15 cellular contexts compared by ENCODE assay signal in genomic region chr15:25056484-25057429, GRCh38.
DNase-seq lines count a peak whose midpoint lies in the region; ATAC-seq, FAIRE-seq and TF ChIP-seq lines count a peak whose summit lies in the region.
"Had no signal": no experiment of that assay in that cellular context is flagged by ENCODE, and none has a peak within 500 bp of the region (broad histone marks: within the 10 kb centered on the region; RNA-seq: fewer than 3 reads in every experiment).

No MANE protein-coding gene starts in this region.

- H3K9me1 ChIP-seq in K562 (ENCODE audit: control insufficient read depth, insufficient read depth, low read length) = no peaks in the 10 kb centered on the region

- H3K9ac ChIP-seq in K562 (ENCODE audit: insufficient read depth in 1 of 2, low read depth in 2 of 2, low read length in 2 of 2) = no peak overlapping the region

- peak; percentile 21; the same call in 1 of the 2 replicates for TF ChIP-seq CTCF in AG04450 (IDR thresholded peaks at IDR 0.05; ENCODE audit: low read depth, low read length)
- peak; percentile 1 for TF ChIP-seq CTCF in GM12865 (IDR thresholded peaks at IDR 0.05; ENCODE audit: insufficient read depth, low read depth, low read length, missing control alignments)
- TF ChIP-seq CTCF in K562 (IDR thresholded peaks at IDR 0.05 in 2 of 3, conservative IDR thresholded peaks at IDR 0.05 in 1 of 3; ENCODE audit: insufficient read depth in 2 of 3, low read depth in 1 of 3, low read length in 3 of 3) = 0 out of 6 replicates have a peak, but pooled peaks of 1 of the 3 experiments have one; percentile 31
- TF ChIP-seq CTCF in prostate gland (IDR thresholded peaks at IDR 0.05) = no peak

- H3K9me3 ChIP-seq in AG04450 (ENCODE audit: control insufficient read depth, insufficient read depth, low read length) (peaks cover 100% of the 10 kb centered on the region), K562 (replicated peaks; ENCODE audit: control insufficient read depth, insufficient read depth, low read depth, low read length) (peaks cover 2% of the 10 kb centered on the region; the same call in 1 of the 2 replicates), prostate gland (peaks cover 11% of the 10 kb centered on the region)

- H3K36me3 ChIP-seq in K562 (ENCODE audit: control insufficient read depth, insufficient read depth, low read length) (no peaks in the 10 kb centered on the region), prostate gland (peaks cover 55 to 70% of the 10 kb centered on the region in 2 donors)

- CTCF ChIA-PET in AG04450 (lab: Charles Lee) (no interaction called here), K562 (lab: Yijun Ruan, JAX; ENCODE audit: low intra/inter-chr PET ratio) (no interaction called here)

- no peak overlapping the region for H3K4me2 ChIP-seq in K562 (ENCODE audit: insufficient read depth, low read length)

- H2AFZ ChIP-seq in K562 (ENCODE audit: low read depth, low read length) = no peak overlapping the region

- no peak for ATAC-seq in K562

- in situ Hi-C loops in K562 (cut with MboI) = no loop called here

- 7% methylated on average over 18 of the region's 20 CpGs for WGBS in K562 (ENCODE audit: insufficient coverage, low coverage, missing lambda C conversion rate)
- 91% methylated on average over 20 of the region's 20 CpGs for WGBS in prostate gland

- POLR2A ChIA-PET in AG04450 (lab: Yijun Ruan, JAX) = no interaction called here
- POLR2A ChIA-PET in K562 (lab: Yijun Ruan, JAX) = no interaction called here

- intact Hi-C loops in K562 (cut with micrococcal nuclease) (no loop called here), prostate gland (cut with DNase I) (no loop called here)

- DNase-seq in AG04450 (ENCODE audit: low read depth, low spot score) (no peak), GM12865 (ENCODE audit: low read depth) (no peak), K562 (ENCODE audit: extremely low read depth in 1 of 4, low spot score in 3 of 4) (peak; percentile 13 to 54 (median 32)), mesenteric fat pad (ENCODE audit: low spot score) (peak; percentile 73), DMS79 treated with DMSO at 0.1 percent for 48 hours (lab: John Stamatoyannopoulos, UW) (no peak), prostate gland (ENCODE audit: low spot score) (no peak), NCI-H82 (lab: John Stamatoyannopoulos, UW) (no peak), middle frontal gyrus (ENCODE audit: extremely low spot score, low spot score) (no peak)
- DNase-seq: activated CD4-positive, alpha-beta T cell treated with anti-CD3 and anti-CD28 coated beads, Interleukin-2, amount 50 U/mL, for 1 hour; activated naive CD4-positive, alpha-beta T cell treated with anti-CD3 and anti-CD28 coated beads, Interleukin-2, amount 10 ng/mL, durations not matched to agents 7 days and 5 days; caudate nucleus; mammary epithelial cell; NCI-H1105 treated with DMSO at 0.1 percent for 48 hours had no signal

- FAIRE-seq in K562 (lab: Jason Lieb, UNC) = no peak

- TF ChIP-seq POLR2A in K562 (conservative IDR thresholded peaks at IDR 0.05) (no peak), prostate gland (IDR thresholded peaks at IDR 0.05) (no peak)

- no peak for TF ChIP-seq EP300 in K562 (IDR thresholded peaks at IDR 0.05; ENCODE audit: low read length)

- no peak for TF ChIP-seq RAD21 in K562 (CRISPR knock-in tag; conservative IDR thresholded peaks at IDR 0.05 in 1 of 2, IDR thresholded peaks at IDR 0.05 in 1 of 2)

- no peaks in the 10 kb centered on the region for H4K20me1 ChIP-seq in K562 (replicated peaks; ENCODE audit: control insufficient read depth, insufficient read depth, low read length)

- H3K4me3 ChIP-seq in AG04450 (ENCODE audit: low read depth, low read length) (no peak overlapping the region), GM12865 (ENCODE audit: low read depth, low read length) (no peak overlapping the region), K562 (no peak overlapping the region), prostate gland (no peak overlapping the region)
- H3K4me3 ChIP-seq: esophagus muscularis mucosa had no signal

- H3K27ac ChIP-seq in AG04450 (ENCODE audit: low read depth, low read length) (no peak overlapping the region), K562 (ENCODE audit: extremely low read depth, low read depth, low read length) (no peak overlapping the region), prostate gland (no peak overlapping the region)
- H3K27ac ChIP-seq: esophagus muscularis mucosa, vagina had no signal

- no peaks in the 10 kb centered on the region for H3K27me3 ChIP-seq in AG04450 (ENCODE audit: control insufficient read depth, insufficient read depth, low read length)
- no peaks in the 10 kb centered on the region for H3K27me3 ChIP-seq in K562 (ENCODE audit: control insufficient read depth in 2 of 2, insufficient read depth in 2 of 2, low read length in 2 of 2)
- H3K27me3 ChIP-seq in prostate gland (replicated peaks; ENCODE audit: insufficient read depth) = no peaks in the 10 kb centered on the region
- H3K27me3 ChIP-seq: esophagus muscularis mucosa, vagina had no signal

- H3K79me2 ChIP-seq in K562 (ENCODE audit: control insufficient read depth, insufficient read depth, low read length) = no peaks in the 10 kb centered on the region

- no TSS peak for BruUV-seq in K562 (replicated peaks; lab: Mats Ljungman, UMichigan)

- H3K4me1 ChIP-seq in K562 (replicated peaks in 1 of 2; ENCODE audit: control insufficient read depth in 2 of 2, insufficient read depth in 2 of 2, low read length in 2 of 2) = no peaks in the 10 kb centered on the region
- H3K4me1 ChIP-seq in prostate gland (replicated peaks) = no peaks in the 10 kb centered on the region
- H3K4me1 ChIP-seq: esophagus muscularis mucosa, vagina had no signal

TF ChIP-seq in K562, 482 proteins besides CTCF, POLR2A, EP300 and RAD21:
- TF ChIP-seq ZNF668 (CRISPR knock-in tag; IDR thresholded peaks at IDR 0.05) (no peak), ZNF274 (IDR thresholded peaks at IDR 0.05; ENCODE audit: borderline replicate concordance, low read depth, low read length) (peak; percentile 63)
- TF ChIP-seq, protein P1, sequence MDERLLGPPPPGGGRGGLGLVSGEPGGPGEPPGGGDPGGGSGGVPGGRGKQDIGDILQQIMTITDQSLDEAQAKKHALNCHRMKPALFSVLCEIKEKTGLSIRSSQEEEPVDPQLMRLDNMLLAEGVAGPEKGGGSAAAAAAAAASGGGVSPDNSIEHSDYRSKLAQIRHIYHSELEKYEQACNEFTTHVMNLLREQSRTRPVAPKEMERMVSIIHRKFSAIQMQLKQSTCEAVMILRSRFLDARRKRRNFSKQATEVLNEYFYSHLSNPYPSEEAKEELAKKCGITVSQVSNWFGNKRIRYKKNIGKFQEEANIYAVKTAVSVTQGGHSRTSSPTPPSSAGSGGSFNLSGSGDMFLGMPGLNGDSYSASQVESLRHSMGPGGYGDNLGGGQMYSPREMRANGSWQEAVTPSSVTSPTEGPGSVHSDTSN (CRISPR knock-in tag; IDR thresholded peaks at IDR 0.05; ENCODE audit: low read depth) = no peak
- TF ChIP-seq, protein P1 (tag; conservative IDR thresholded peaks at IDR 0.05; ENCODE audit: low read depth) = no peak
- TF ChIP-seq, protein P2, sequence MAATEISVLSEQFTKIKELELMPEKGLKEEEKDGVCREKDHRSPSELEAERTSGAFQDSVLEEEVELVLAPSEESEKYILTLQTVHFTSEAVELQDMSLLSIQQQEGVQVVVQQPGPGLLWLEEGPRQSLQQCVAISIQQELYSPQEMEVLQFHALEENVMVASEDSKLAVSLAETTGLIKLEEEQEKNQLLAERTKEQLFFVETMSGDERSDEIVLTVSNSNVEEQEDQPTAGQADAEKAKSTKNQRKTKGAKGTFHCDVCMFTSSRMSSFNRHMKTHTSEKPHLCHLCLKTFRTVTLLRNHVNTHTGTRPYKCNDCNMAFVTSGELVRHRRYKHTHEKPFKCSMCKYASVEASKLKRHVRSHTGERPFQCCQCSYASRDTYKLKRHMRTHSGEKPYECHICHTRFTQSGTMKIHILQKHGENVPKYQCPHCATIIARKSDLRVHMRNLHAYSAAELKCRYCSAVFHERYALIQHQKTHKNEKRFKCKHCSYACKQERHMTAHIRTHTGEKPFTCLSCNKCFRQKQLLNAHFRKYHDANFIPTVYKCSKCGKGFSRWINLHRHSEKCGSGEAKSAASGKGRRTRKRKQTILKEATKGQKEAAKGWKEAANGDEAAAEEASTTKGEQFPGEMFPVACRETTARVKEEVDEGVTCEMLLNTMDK (IDR thresholded peaks at IDR 0.05; ENCODE audit: borderline replicate concordance, insufficient read depth, low read depth, low read length, poor library complexity, severe bottlenecking) = peak; percentile 18

Comparison
In these comparisons a context has a peak if more than half of its experiments do, and no peak if none do; other contexts are left out.
1. DNase-seq: peak in K562 (4 of 4) and mesenteric fat pad (single experiment); none in AG04450 (single experiment), GM12865 (single experiment), DMS79 treated with DMSO at 0.1 percent for 48 hours (single experiment), prostate gland (single experiment), NCI-H82 (single experiment) and middle frontal gyrus (single experiment).
2. CTCF ChIP-seq: peak in AG04450 (single experiment) and GM12865 (single experiment); none in prostate gland (0 of 4).